ENCODE assay signal across 30 cellular contexts in the genomic region with DNA sequence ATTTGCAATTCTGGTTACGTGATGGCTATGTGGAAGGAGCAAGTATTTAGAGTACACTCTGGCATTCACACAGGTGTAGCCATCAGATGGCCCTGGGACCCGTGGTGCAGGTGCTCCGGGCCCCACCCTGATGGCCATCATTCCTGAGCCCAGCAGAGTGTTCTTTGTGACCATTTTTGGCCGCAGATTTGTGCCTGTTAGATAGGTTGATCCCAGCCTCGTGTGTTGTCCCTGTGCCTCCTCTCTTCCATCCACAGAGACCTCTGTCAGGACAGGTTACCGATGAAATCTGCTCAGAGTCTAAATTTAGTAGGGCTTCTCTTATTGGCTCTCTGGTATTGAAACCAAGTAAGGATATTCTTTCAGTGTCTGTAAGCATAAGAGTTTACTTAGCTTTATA. TPM values are rescaled to one million over a fixed set of nuclear protein-coding genes. Genes with fewer than 3 reads are reported as not detected.
DNase-seq lines count a peak whose midpoint lies in the region; ATAC-seq and TF ChIP-seq lines count a peak whose summit lies in the region.
"Had no signal": no experiment of that assay in that cellular context is flagged by ENCODE, and none has a peak within 500 bp of the region (broad histone marks: within the 10 kb centered on the region; RNA-seq: fewer than 3 reads in every experiment).

No MANE protein-coding gene starts in this region.

- no peaks in the 10 kb centered on the region; the same call in 1 of the 2 replicates for H3K36me3 ChIP-seq in SJSA1
- H3K36me3 ChIP-seq in gastrocnemius medialis = peaks cover 0 to 11% of the 10 kb centered on the region in 2 donors
- H3K36me3 ChIP-seq: brain microvascular endothelial cell, pancreas, uterus had no signal

- no peak overlapping the region for H3K4me3 Mint-ChIP-seq in nephron progenitor cell
- H3K4me3 Mint-ChIP-seq: activated CD4-positive, alpha-beta T cell treated with anti-CD3 and anti-CD28 coated beads for 36 hours; activated CD8-positive, alpha-beta T cell treated with anti-CD3 and anti-CD28 coated beads, Interleukin-2, amount 10 ng/mL, durations not matched to agents 7 days and 5 days; activated naive CD4-positive, alpha-beta T cell treated with anti-CD3 and anti-CD28 coated beads, Interleukin-2, amount 10 ng/mL, durations not matched to agents 7 days and 5 days; nephron; T-helper 2 cell treated with Interferon-gamma antibody and Interleukin-4, amounts not matched to agents 5 μg/mL and 100 μg/mL, for 36 hours had no signal

- peaks cover 37% of the 10 kb centered on the region for H3K36me3 Mint-ChIP-seq in nephron progenitor cell (ENCODE audit: low read depth)

- H3K4me1 Mint-ChIP-seq in nephron progenitor cell = no peaks in the 10 kb centered on the region
- H3K4me1 Mint-ChIP-seq: activated naive CD4-positive, alpha-beta T cell treated with anti-CD3 and anti-CD28 coated beads, Interleukin-2, amount 10 ng/mL, durations not matched to agents 7 days and 5 days; nephron had no signal

- TF ChIP-seq POLR2A in gastrocnemius medialis (IDR thresholded peaks at IDR 0.05) = peak in 1 of 2 donors; percentile 19

- H3K4me1 ChIP-seq in SJSA1 (replicated peaks) = peaks cover 54% of the 10 kb centered on the region
- peaks cover 57 to 59% of the 10 kb centered on the region in 2 donors for H3K4me1 ChIP-seq in gastrocnemius medialis
- H3K4me1 ChIP-seq: testis, uterus had no signal

- DNase-seq in SJSA1 (ENCODE audit: low read depth in 1 of 2, low spot score in 2 of 2) = no peak
- no peak for DNase-seq in dorsolateral prefrontal cortex
- DNase-seq in left ventricle myocardium superior = no peak
- DNase-seq in gastrocnemius medialis = peak in 1 of 2 donors; percentile 57
- no peak for DNase-seq in NCI-H2107 treated with DMSO at 0.1 percent for 48 hours (lab: John Stamatoyannopoulos, UW; ENCODE audit: unreplicated experiment)
- no peak for DNase-seq in NCI-H82 (lab: John Stamatoyannopoulos, UW)
- no peak for DNase-seq in nephron progenitor cell
- DNase-seq: activated CD4-positive, alpha-beta T cell treated with anti-CD3 and anti-CD28 coated beads for 36 hours; activated CD8-positive, alpha-beta T cell treated with anti-CD3 and anti-CD28 coated beads, Interleukin-2, amount 10 ng/mL, durations not matched to agents 7 days and 5 days; activated naive CD4-positive, alpha-beta T cell treated with anti-CD3 and anti-CD28 coated beads, Interleukin-2, amount 10 ng/mL, durations not matched to agents 7 days and 5 days; brain microvascular endothelial cell; CD4-positive, alpha-beta memory T cell; effector CD8-positive, alpha-beta T cell; glutamatergic neuron; H7; NCI-H1436; NCI-H2081 treated with DMSO at 0.1 percent for 48 hours; NCI-H345; NCI-H69; pancreas; retina; SHP77 treated with DMSO at 0.1 percent for 48 hours; stimulated activated naive CD8-positive, alpha-beta T cell treated with anti-CD3 and anti-CD28 coated beads, Interleukin-15, Interleukin-2, amounts not matched to agents 100 U/mL and 50 U/mL, for 24 hours; testis; uterus had no signal

- H3K9me3 ChIP-seq in SJSA1 (replicated peaks) = no peaks in the 10 kb centered on the region
- no peaks in the 10 kb centered on the region for H3K9me3 ChIP-seq in gastrocnemius medialis
- H3K9me3 ChIP-seq: pancreas, testis, uterus had no signal

- in situ Hi-C loops in gastrocnemius medialis (cut with MboI; ENCODE audit: low sequenced_read_pairs in 4 of 4) = no loop called here

- no peaks in the 10 kb centered on the region for H3K27me3 Mint-ChIP-seq in nephron progenitor cell (ENCODE audit: low read depth, poor library complexity)
- H3K27me3 Mint-ChIP-seq: activated CD4-positive, alpha-beta T cell treated with anti-CD3 and anti-CD28 coated beads for 36 hours; activated naive CD4-positive, alpha-beta T cell treated with anti-CD3 and anti-CD28 coated beads, Interleukin-2, amount 10 ng/mL, durations not matched to agents 7 days and 5 days; CD4-positive, alpha-beta memory T cell had no signal

- H3K9me3 Mint-ChIP-seq in nephron progenitor cell = no peaks in the 10 kb centered on the region
- H3K9me3 Mint-ChIP-seq: activated naive CD4-positive, alpha-beta T cell treated with anti-CD3 and anti-CD28 coated beads, Interleukin-2, amount 10 ng/mL, durations not matched to agents 7 days and 5 days; CD4-positive, alpha-beta memory T cell; nephron; T-helper 2 cell treated with Interferon-gamma antibody and Interleukin-4, amounts not matched to agents 5 μg/mL and 100 μg/mL, for 36 hours had no signal

- no peak for TF ChIP-seq CTCF in dorsolateral prefrontal cortex (IDR thresholded peaks at IDR 0.05 in 54 of 56, conservative IDR thresholded peaks at IDR 0.05 in 2 of 56; ENCODE audit: low read depth in 1 of 56, partially characterized antibody in 56 of 56)
- no peak for TF ChIP-seq CTCF in gastrocnemius medialis (IDR thresholded peaks at IDR 0.05 in 4 of 5, conservative IDR thresholded peaks at IDR 0.05 in 1 of 5)
- TF ChIP-seq CTCF in nephron progenitor cell (IDR thresholded peaks at IDR 0.05) = no peak

- intact Hi-C loops in dorsolateral prefrontal cortex (cut with DNase I) = no loop called here
- intact Hi-C loops in left ventricle myocardium superior (cut with micrococcal nuclease) = no loop called here
- intact Hi-C loops in gastrocnemius medialis (cut with DNase I; ENCODE audit: low total_unique reads) = loop anchor here (5.0 kb wide), 2 partner anchors 33 to 478 kb away; partner anchors contain the start of gene MAPRE2

- H3K27ac ChIP-seq in SJSA1 (peak overlapping the region; percentile 95; the same call in 1 of the 2 replicates), dorsolateral prefrontal cortex (peak overlapping the region in 32 of 59 donors; percentile 3 to 63 (median 31)), gastrocnemius medialis (peak overlapping the region; percentile 64 to 90 (median 80))
- H3K27ac ChIP-seq: pancreas, testis, uterus had no signal

- H3K4me3 ChIP-seq in SJSA1 (no peak overlapping the region), dorsolateral prefrontal cortex (peak overlapping the region in 1 of 59 donors; percentile 17), gastrocnemius medialis (peak overlapping the region in 3 of 4 donors; percentile 8 to 19 (median 16))
- H3K4me3 ChIP-seq: pancreas, smooth muscle cell, testis, uterus had no signal

- ATAC-seq in left ventricle myocardium superior (peak; percentile 85), gastrocnemius medialis (peak; percentile 85 to 91), HG02759 (IDR thresholded peaks at IDR 0.05; ENCODE audit: unreplicated experiment) (no peak)
- ATAC-seq: activated CD4-positive, alpha-beta T cell treated with anti-CD3 and anti-CD28 coated beads for 36 hours; activated CD8-positive, alpha-beta T cell treated with anti-CD3 and anti-CD28 coated beads, Interleukin-2, amount 10 ng/mL, durations not matched to agents 7 days and 5 days; Panc1; pancreas; stimulated activated naive CD8-positive, alpha-beta T cell treated with anti-CD3 and anti-CD28 coated beads, Interleukin-15, Interleukin-2, amounts not matched to agents 100 U/mL and 50 U/mL, for 24 hours had no signal

- no peak overlapping the region for H3K27ac Mint-ChIP-seq in nephron progenitor cell
- H3K27ac Mint-ChIP-seq: activated CD4-positive, alpha-beta T cell treated with anti-CD3 and anti-CD28 coated beads for 36 hours; activated CD8-positive, alpha-beta T cell treated with anti-CD3 and anti-CD28 coated beads, Interleukin-2, amount 10 ng/mL, durations not matched to agents 7 days and 5 days; activated naive CD4-positive, alpha-beta T cell treated with anti-CD3 and anti-CD28 coated beads, Interleukin-2, amount 10 ng/mL, durations not matched to agents 7 days and 5 days; nephron; T-helper 2 cell treated with Interferon-gamma antibody and Interleukin-4, amounts not matched to agents 5 μg/mL and 100 μg/mL, for 36 hours had no signal

- H3K27me3 ChIP-seq in SJSA1 (replicated peaks) = no peaks in the 10 kb centered on the region
- no peaks in the 10 kb centered on the region for H3K27me3 ChIP-seq in dorsolateral prefrontal cortex
- H3K27me3 ChIP-seq in gastrocnemius medialis = no peaks in the 10 kb centered on the region
- H3K27me3 ChIP-seq: brain microvascular endothelial cell, pancreas, testis, uterus had no signal

RNA-seq across cellular contexts. Expression of gene MAPRE2, which starts 33.9 kb away (rescaled TPM):
- 30.1 and 34.4 TPM in 2 replicates for total RNA-seq in SJSA1 (2014; rRNA removed; shearing (Covaris generic))
- 100 to 1,000 TPM; 105 to 278 (median 202) TPM for total RNA-seq in dorsolateral prefrontal cortex
- 111 TPM for total RNA-seq in left ventricle myocardium superior
- total RNA-seq in gastrocnemius medialis = 10 to 100 TPM; 21.3 to 46.2 (median 34.4) TPM

Comparison
In these comparisons a context has a peak if more than half of its experiments do, and no peak if none do; other contexts are left out.
1. H3K27ac ChIP-seq: peak in every context shown above with its lines; median percentile 95 in SJSA1; 80 in gastrocnemius medialis; 31 in dorsolateral prefrontal cortex.